Comparison of ENCODE assay signal across 15 cellular contexts in the genomic region with DNA sequence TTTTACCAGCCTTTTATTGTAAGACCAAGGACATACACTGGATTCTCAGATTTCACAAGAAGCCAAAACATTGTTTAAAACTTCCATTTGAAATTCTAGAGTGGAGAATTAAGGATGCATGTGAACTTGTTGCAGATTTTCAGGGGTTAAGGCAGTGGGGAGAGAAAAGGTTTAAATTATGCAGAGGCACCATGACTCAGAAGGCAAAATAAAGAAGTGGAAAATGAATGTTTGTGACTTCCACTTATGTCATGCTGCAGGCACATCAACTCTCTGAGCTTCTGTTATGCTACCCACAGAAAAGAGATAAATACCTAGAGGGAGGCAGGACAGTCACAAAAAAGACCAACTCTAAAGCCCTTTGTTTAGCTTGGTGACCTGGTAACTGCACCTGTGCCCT.
DNase-seq lines count a peak whose midpoint lies in the region; ATAC-seq and TF ChIP-seq lines count a peak whose summit lies in the region.
"Had no signal": no experiment of that assay in that cellular context is flagged by ENCODE, and none has a peak within 500 bp of the region (broad histone marks: within the 10 kb centered on the region; RNA-seq: fewer than 3 reads in every experiment).

No MANE protein-coding gene starts in this region.

- H3K4me2 ChIP-seq in SK-N-SH: peak overlapping the region; percentile 38; the same call in 1 of the 2 replicates

- H3K36me3 Mint-ChIP-seq in stimulated activated naive B cell treated with anti-CD40 and anti-IgM and Interleukin-4, amounts not matched to agents 10 μg/mL and 1 μg/mL and 100 μg/mL, for 72 hours: no peaks in the 10 kb centered on the region
- H3K36me3 Mint-ChIP-seq: naive B cell had no signal

- no peak overlapping the region for H3K9ac ChIP-seq in SK-N-SH

- peaks cover 11 to 27% of the 10 kb centered on the region in 2 donors for H3K4me1 Mint-ChIP-seq in stimulated activated naive B cell treated with anti-CD40 and anti-IgM and Interleukin-4, amounts not matched to agents 10 μg/mL and 1 μg/mL and 100 μg/mL, for 72 hours

- H3K27me3 ChIP-seq in SK-N-SH (ENCODE audit: insufficient read depth) (no peaks in the 10 kb centered on the region), foreskin keratinocyte (peaks cover 46% of the 10 kb centered on the region), upper lobe of right lung (no peaks in the 10 kb centered on the region)
- H3K27me3 ChIP-seq: vagina had no signal

- H3K4me3 ChIP-seq in SK-N-SH (ENCODE audit: low read depth in 2 of 2, low read length in 1 of 2): no peak overlapping the region
- no peak overlapping the region for H3K4me3 ChIP-seq in upper lobe of right lung
- H3K4me3 ChIP-seq: vagina had no signal

- H3K27ac Mint-ChIP-seq in stimulated activated naive B cell treated with anti-CD40 and anti-IgM and Interleukin-4, amounts not matched to agents 10 μg/mL and 1 μg/mL and 100 μg/mL, for 72 hours: no peak overlapping the region

- H3K4me3 Mint-ChIP-seq in stimulated activated naive B cell treated with anti-CD40 and anti-IgM and Interleukin-4, amounts not matched to agents 10 μg/mL and 1 μg/mL and 100 μg/mL, for 72 hours: no peak overlapping the region
- H3K4me3 Mint-ChIP-seq: H9 had no signal

- no peak for TF ChIP-seq CTCF in SK-N-SH (IDR thresholded peaks at IDR 0.05)
- no peak for TF ChIP-seq CTCF in foreskin keratinocyte (conservative IDR thresholded peaks at IDR 0.05)
- no peak for TF ChIP-seq CTCF in upper lobe of right lung (IDR thresholded peaks at IDR 0.05)

- H3K79me2 ChIP-seq in SK-N-SH (ENCODE audit: insufficient read depth): no peaks in the 10 kb centered on the region

- CTCF ChIA-PET in SK-N-SH (lab: Yijun Ruan, JAX): interaction anchor here (0.7 to 5.8 kb wide), 37 partner anchors 11 to 1105 kb away, joined by 3 to 61 read pairs (median 6); partner anchors contain the start of genes GNG11 and TFPI2

- TF ChIP-seq RAD21 in SK-N-SH (IDR thresholded peaks at IDR 0.05; ENCODE audit: low read length): no peak

- H3F3A ChIP-seq in SK-N-SH (replicated peaks; ENCODE audit: insufficient read depth): no peaks in the 10 kb centered on the region

- intact Hi-C loops in upper lobe of right lung (cut with DNase I): loop anchor here (10.0 kb wide), 1 partner anchor 184 kb away; the partner anchor contains the start of gene GNGT1

- POLR2A ChIA-PET in SK-N-SH (lab: Yijun Ruan, JAX): no interaction called here

- H3K9me3 ChIP-seq in SK-N-SH (no peaks in the 10 kb centered on the region), upper lobe of right lung (no peaks in the 10 kb centered on the region)
- H3K9me3 ChIP-seq: Caco-2, vagina had no signal

- H3K4me1 ChIP-seq in SK-N-SH (ENCODE audit: control insufficient read depth in 1 of 2, insufficient read depth in 2 of 2, low read depth in 1 of 2, low read length in 1 of 2) (peaks cover 9 to 11% of the 10 kb centered on the region in 2 experiments), foreskin keratinocyte (no peaks in the 10 kb centered on the region), upper lobe of right lung (peaks cover 4% of the 10 kb centered on the region)
- H3K4me1 ChIP-seq: Caco-2, vagina had no signal

- H3K27ac ChIP-seq in SK-N-SH (ENCODE audit: low read depth in 2 of 2, low read length in 1 of 2) (no peak overlapping the region; a peak in 2 of 4 replicates), foreskin keratinocyte (no peak overlapping the region), upper lobe of right lung (no peak overlapping the region)
- H3K27ac ChIP-seq: vagina had no signal

- no peaks in the 10 kb centered on the region for H3K9me3 Mint-ChIP-seq in stimulated activated naive B cell treated with anti-CD40 and anti-IgM and Interleukin-4, amounts not matched to agents 10 μg/mL and 1 μg/mL and 100 μg/mL, for 72 hours
- H3K9me3 Mint-ChIP-seq: H9, naive B cell had no signal

- H2AFZ ChIP-seq in SK-N-SH (ENCODE audit: low read depth): no peak overlapping the region

- TF ChIP-seq EP300 in SK-N-SH (IDR thresholded peaks at IDR 0.05; ENCODE audit: borderline replicate concordance in 1 of 2, low read depth in 1 of 2, low read length in 1 of 2): peak in 1 of 2 experiments; percentile 43; a peak in 1 of 4 replicates

- H4K20me1 ChIP-seq in SK-N-SH (ENCODE audit: insufficient read depth): no peaks in the 10 kb centered on the region

- peak; percentile 35 for ATAC-seq in HG02610 (IDR thresholded peaks at IDR 0.05; ENCODE audit: unreplicated experiment)
- peak; percentile 32 for ATAC-seq in foreskin keratinocyte
- peak; percentile 77 to 80 for ATAC-seq in stimulated activated naive B cell treated with anti-CD40 and anti-IgM and Interleukin-4, amounts not matched to agents 10 μg/mL and 1 μg/mL and 100 μg/mL, for 72 hours (replicated peaks)
- ATAC-seq in upper lobe of right lung: no peak

- DNase-seq in SK-N-SH (no peak), foreskin keratinocyte (no peak), upper lobe of right lung (no peak), NCI-H748 treated with DMSO at 0.1 percent for 48 hours (lab: John Stamatoyannopoulos, UW) (no peak), A172 (ENCODE audit: low spot score) (no peak)
- no peak for DNase-seq in stimulated activated naive B cell treated with anti-CD40 and anti-IgM and Interleukin-4, amounts not matched to agents 10 μg/mL and 1 μg/mL and 100 μg/mL, for 72 hours
- DNase-seq: activated CD4-positive, CD25-positive, alpha-beta regulatory T cell; activated naive CD4-positive, alpha-beta T cell treated with anti-CD3 and anti-CD28 coated beads, Interleukin-2, amount 50 U/mL, for 16 hours; Caco-2; H9; Karpas-422; naive B cell; NCI-H2029 had no signal

- no peaks in the 10 kb centered on the region for H3K9me2 ChIP-seq in SK-N-SH

- H3K27me3 Mint-ChIP-seq in stimulated activated naive B cell treated with anti-CD40 and anti-IgM and Interleukin-4, amounts not matched to agents 10 μg/mL and 1 μg/mL and 100 μg/mL, for 72 hours: peaks cover 8 to 12% of the 10 kb centered on the region in 2 donors

- H3K36me3 ChIP-seq in SK-N-SH (replicated peaks in 1 of 2; ENCODE audit: control insufficient read depth in 1 of 2, insufficient read depth in 2 of 2, low read length in 1 of 2) (no peaks in the 10 kb centered on the region), upper lobe of right lung (no peaks in the 10 kb centered on the region)
- H3K36me3 ChIP-seq: vagina had no signal

TF ChIP-seq in SK-N-SH, 30 proteins besides CTCF, POLR2A, EP300 and RAD21 (continues in another document):
- no peak for TF ChIP-seq EZH2phosphoT487 (IDR thresholded peaks at IDR 0.05; ENCODE audit: borderline replicate concordance, low read depth)
- TF ChIP-seq TCF12 (IDR thresholded peaks at IDR 0.05): peak; percentile 65
- no peak for TF ChIP-seq MEF2A (IDR thresholded peaks at IDR 0.05; ENCODE audit: borderline replicate concordance, low read depth)
- no peak for TF ChIP-seq MAX (IDR thresholded peaks at IDR 0.05; ENCODE audit: low read depth)
- TF ChIP-seq, protein P1, sequence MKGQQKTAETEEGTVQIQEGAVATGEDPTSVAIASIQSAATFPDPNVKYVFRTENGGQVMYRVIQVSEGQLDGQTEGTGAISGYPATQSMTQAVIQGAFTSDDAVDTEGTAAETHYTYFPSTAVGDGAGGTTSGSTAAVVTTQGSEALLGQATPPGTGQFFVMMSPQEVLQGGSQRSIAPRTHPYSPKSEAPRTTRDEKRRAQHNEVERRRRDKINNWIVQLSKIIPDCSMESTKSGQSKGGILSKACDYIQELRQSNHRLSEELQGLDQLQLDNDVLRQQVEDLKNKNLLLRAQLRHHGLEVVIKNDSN (IDR thresholded peaks at IDR 0.05; ENCODE audit: borderline replicate concordance, low read depth): no peak
- TF ChIP-seq RXRA (IDR thresholded peaks at IDR 0.05; ENCODE audit: borderline replicate concordance, low read depth): no peak
- no peak for TF ChIP-seq FOXJ3 (CRISPR knock-in tag; IDR thresholded peaks at IDR 0.05)
- peak; percentile 78 for TF ChIP-seq PBX3 (IDR thresholded peaks at IDR 0.05)
- no peak for TF ChIP-seq MXI1 (IDR thresholded peaks at IDR 0.05; ENCODE audit: low read depth, low read length)
- no peak for TF ChIP-seq TAF1 (IDR thresholded peaks at IDR 0.05; ENCODE audit: borderline replicate concordance, low read depth, low read length)
- no peak for TF ChIP-seq REST (IDR thresholded peaks at IDR 0.05; ENCODE audit: low read depth, low read length)
